In the genomic region with DNA sequence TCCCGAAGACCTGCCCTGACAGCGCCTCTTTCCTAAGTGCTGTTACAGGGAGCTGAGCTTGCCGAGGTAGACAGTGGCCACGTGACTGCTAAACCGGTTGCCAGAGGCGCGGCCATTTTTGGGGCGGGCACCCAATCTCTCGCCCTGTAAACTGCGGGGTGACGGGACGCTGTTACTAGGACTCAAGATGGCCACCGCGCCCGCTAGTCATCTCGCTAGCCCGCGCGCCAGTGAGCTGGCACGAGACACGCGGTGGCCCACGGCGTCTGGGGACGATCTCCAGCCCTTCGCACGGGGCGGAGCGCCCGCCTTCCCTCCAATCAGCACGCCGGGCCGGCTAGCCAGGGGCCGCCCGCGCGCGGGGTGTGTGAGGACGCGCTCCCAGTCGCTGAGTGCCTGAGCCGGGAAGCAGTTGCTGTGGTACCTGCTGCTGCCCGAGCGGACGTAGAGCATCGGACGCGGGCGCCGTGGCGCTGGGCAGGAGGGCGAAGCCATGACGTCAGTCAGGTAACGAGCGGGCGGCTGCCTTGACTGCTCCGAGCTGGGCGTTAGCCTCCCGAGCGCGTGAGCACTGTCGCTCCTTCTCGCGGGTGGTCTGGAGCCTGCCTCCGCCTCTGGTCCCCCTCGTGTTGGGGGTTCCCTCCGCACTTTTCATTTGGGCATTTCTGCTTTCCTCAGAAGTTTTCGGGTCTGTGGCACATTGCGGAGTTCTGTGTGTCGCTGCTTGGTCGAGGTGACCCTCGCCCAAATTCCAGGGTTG, we compare ENCODE assay signal across 8 cellular contexts. TPM values are rescaled to one million over a fixed set of nuclear protein-coding genes. Genes with fewer than 3 reads are reported as not detected.
DNase-seq lines count a peak whose midpoint lies in the region; ATAC-seq, FAIRE-seq and TF ChIP-seq lines count a peak whose summit lies in the region.

No MANE protein-coding gene starts in this region.

- FAIRE-seq in kidney (lab: Jason Lieb, UNC), result no peak

- H3K27ac ChIP-seq in kidney (ENCODE audit: low read depth in 2 of 2, low read length in 2 of 2), result peak overlapping the region; percentile 87 to 96

- H3K9me3 ChIP-seq in kidney (ENCODE audit: control insufficient read depth in 1 of 2, low read length in 2 of 2), result no peaks in the 10 kb centered on the region

- TF ChIP-seq CTCF in kidney (IDR thresholded peaks at IDR 0.05; ENCODE audit: borderline replicate concordance, extremely low read depth, insufficient read depth), result no peak

- no peaks in the 10 kb centered on the region for H3K36me3 ChIP-seq in kidney (ENCODE audit: control insufficient read depth in 1 of 2, insufficient read depth in 2 of 2, low read length in 2 of 2)

- H3K9ac ChIP-seq in kidney (ENCODE audit: low read length in 2 of 2), result peak overlapping the region; percentile 83 to 96

- intact Hi-C loops in kidney (cut with DNase I), result no loop called here

- H3K4me1 ChIP-seq in kidney (ENCODE audit: control insufficient read depth in 1 of 2, insufficient read depth in 1 of 2, low read depth in 1 of 2, low read length in 2 of 2), result peaks cover 0 to 8% of the 10 kb centered on the region in 2 donors

- TF ChIP-seq POLR2A in GM19099 (IDR thresholded peaks at IDR 0.05; ENCODE audit: extremely low read depth, insufficient read length, low read depth), result peak; percentile 90

- H3K4me3 ChIP-seq in kidney (ENCODE audit: low read length in 2 of 2), result peak overlapping the region; percentile 93 to 100

- peak; percentile 95 to 97 for DNase-seq in AML-193 (lab: John Stamatoyannopoulos, UW)
- DNase-seq in NCI-H446 treated with DMSO at 0.1 percent for 48 hours (lab: John Stamatoyannopoulos, UW), result peak; percentile 90
- peak; percentile 95 for DNase-seq in activated CD4-positive, CD25-positive, alpha-beta regulatory T cell treated with anti-CD3 and anti-CD28 coated beads, Interleukin-2, amount 50 U/mL, for 72 hours
- peak; percentile 53 to 82 for DNase-seq in cerebellar nuclear complex (lab: John Stamatoyannopoulos, UW)
- peak; percentile 98 for DNase-seq in kidney
- peak; percentile 90 to 92 for DNase-seq in stimulated activated CD4-positive, alpha-beta T cell treated with anti-CD3 and anti-CD28 coated beads, Interleukin-15, amount 100 ng/mL, for 1 hour (ENCODE audit: low read depth in 1 of 2, low spot score in 1 of 2)

- peak; percentile 83 for ATAC-seq in HG03378 (IDR thresholded peaks at IDR 0.05; ENCODE audit: unreplicated experiment)

RNA-seq across cellular contexts. Expression of gene ADK, which starts 25.5 kb away (rescaled TPM):
- total RNA-seq in kidney, result 33.0 TPM
- 38.3 TPM for polyA plus RNA-seq in kidney (ENCODE audit: insufficient read depth, low read depth, low replicate concordance)

RNA-seq across cellular contexts. Expression of gene AP3M1, which starts 25.9 kb away (rescaled TPM):
- 30.1 TPM for total RNA-seq in kidney
- polyA plus RNA-seq in kidney (ENCODE audit: insufficient read depth, low read depth, low replicate concordance), result 14.6 TPM

Comparison
In these comparisons a context has a peak if more than half of its experiments do, and no peak if none do; other contexts are left out.
1. Peak in every context shown above with its lines: DNase-seq, ATAC-seq, H3K4me3 ChIP-seq and H3K27ac ChIP-seq.